Comparison of ENCODE assay signal across 26 cellular contexts in the genomic region with DNA sequence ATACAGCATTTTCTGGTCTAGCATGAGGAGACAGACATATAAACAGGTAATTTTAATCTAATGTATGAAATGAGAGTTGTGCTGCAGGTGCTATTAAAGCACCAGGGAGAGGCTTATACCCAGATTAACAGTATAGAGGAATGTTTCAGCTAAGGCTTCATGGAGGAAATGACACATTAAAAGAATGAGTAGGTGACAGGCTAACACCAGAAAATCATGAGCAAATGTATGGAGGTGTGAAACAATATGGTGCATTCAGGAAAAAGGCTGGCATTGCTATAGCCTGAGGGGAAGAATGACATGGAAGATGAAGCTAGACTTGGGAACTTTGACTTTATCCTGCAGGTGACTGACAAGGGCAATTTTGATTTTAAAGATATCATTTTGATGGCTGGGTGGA. TPM values are rescaled to one million over a fixed set of nuclear protein-coding genes. Genes with fewer than 3 reads are reported as not detected.
DNase-seq lines count a peak whose midpoint lies in the region; ATAC-seq, FAIRE-seq and TF ChIP-seq lines count a peak whose summit lies in the region.
"Had no signal": no experiment of that assay in that cellular context is flagged by ENCODE, and none has a peak within 500 bp of the region (broad histone marks: within the 10 kb centered on the region; RNA-seq: fewer than 3 reads in every experiment).

No MANE protein-coding gene starts in this region.

- peaks cover 37% of the 10 kb centered on the region for H3K4me1 Mint-ChIP-seq in activated CD4-positive, alpha-beta T cell treated with anti-CD3 and anti-CD28 coated beads, Interleukin-2, amount 10 ng/mL, durations not matched to agents 24 days and 14 days
- peaks cover 12% of the 10 kb centered on the region for H3K4me1 Mint-ChIP-seq in astrocyte (ENCODE audit: low read depth, unreplicated experiment)

- H3K9me1 ChIP-seq in IMR-90 (ENCODE audit: insufficient read depth, low read length): peaks cover 7% of the 10 kb centered on the region; the same call in 1 of the 2 replicates

- CTCF ChIA-PET in IMR-90 (lab: Yijun Ruan, JAX): interaction anchor here (0.6 kb wide), 1 partner anchor 165 kb away, joined by 3 read pairs; no protein-coding TSS in a partner anchor

- H3K4me1 ChIP-seq in IMR-90 (ENCODE audit: control insufficient read depth, insufficient read depth, low read length) (peaks cover 8% of the 10 kb centered on the region), astrocyte (ENCODE audit: insufficient read depth, low read length) (peaks cover 20% of the 10 kb centered on the region), neutrophil (ENCODE audit: control insufficient read depth in 1 of 2, insufficient read depth in 1 of 2, low read depth in 1 of 2, low read length in 1 of 2) (peaks cover 78 to 90% of the 10 kb centered on the region in 2 experiments), left lung (peaks cover 43 to 85% of the 10 kb centered on the region in 2 donors)

- no peaks in the 10 kb centered on the region for H3K27me3 ChIP-seq in IMR-90 (ENCODE audit: control insufficient read depth, insufficient read depth, low read length)
- H3K27me3 ChIP-seq in astrocyte (ENCODE audit: insufficient read depth, low read length): no peaks in the 10 kb centered on the region
- H3K27me3 ChIP-seq in neutrophil: no peaks in the 10 kb centered on the region
- no peaks in the 10 kb centered on the region for H3K27me3 ChIP-seq in left lung
- H3K27me3 ChIP-seq: stomach had no signal

- no peak for TF ChIP-seq RAD21 in IMR-90 (IDR thresholded peaks at IDR 0.05; ENCODE audit: low read length)

- DNase-seq in activated CD4-positive, alpha-beta T cell treated with anti-CD3 and anti-CD28 coated beads, Interleukin-2, amount 10 ng/mL, durations not matched to agents 24 days and 14 days: no peak
- DNase-seq in activated CD4-positive, alpha-beta T cell treated with anti-CD3 and anti-CD28 coated beads, Interleukin-2, amount 50 U/mL, for 1 hour: no peak
- DNase-seq in IMR-90: no peak
- no peak for DNase-seq in astrocyte (ENCODE audit: low read depth)
- no peak for DNase-seq in left lung
- no peak for DNase-seq in SKM-1 treated with dmso at 0.1 percent for 144 hours (lab: John Stamatoyannopoulos, UW; ENCODE audit: unreplicated experiment)
- DNase-seq: C1 segment of cervical spinal cord; central memory CD4-positive, alpha-beta T cell; DMS53; effector memory CD4-positive, alpha-beta T cell; hippocampal formation; KBM-7; kidney; NCI-H1048; NCI-H2081 treated with DMSO at 0.1 percent for 48 hours; stimulated activated CD4-positive, alpha-beta T cell treated with anti-CD3 and anti-CD28 coated beads, Interleukin-15, amount 100 ng/mL, for 24 hours; stomach had no signal

- H2AFZ ChIP-seq in IMR-90 (replicated peaks; ENCODE audit: low read length, poor library complexity) (no peak overlapping the region), astrocyte (ENCODE audit: low read depth, low read length) (no peak overlapping the region)
- H2AFZ ChIP-seq: GM23338 had no signal

- TF ChIP-seq POLR2A in IMR-90 (IDR thresholded peaks at IDR 0.05; ENCODE audit: low read depth, low read length): no peak

- H3K4ac ChIP-seq in IMR-90 (ENCODE audit: low read depth, low read length): no peak overlapping the region

- H3K27me3 Mint-ChIP-seq in activated CD4-positive, alpha-beta T cell treated with anti-CD3 and anti-CD28 coated beads, Interleukin-2, amount 10 ng/mL, durations not matched to agents 24 days and 14 days: no peaks in the 10 kb centered on the region
- no peaks in the 10 kb centered on the region for H3K27me3 Mint-ChIP-seq in astrocyte (ENCODE audit: low read depth, unreplicated experiment)

- no peak overlapping the region for H3K14ac ChIP-seq in IMR-90 (replicated peaks; ENCODE audit: low read depth, low read length)

- FAIRE-seq in astrocyte (lab: Jason Lieb, UNC): no peak
- FAIRE-seq: A204.1, kidney had no signal

- H2AK9ac ChIP-seq in IMR-90 (replicated peaks; ENCODE audit: low read depth, low read length, poor library complexity): no peak overlapping the region

- H3K56ac ChIP-seq in IMR-90 (ENCODE audit: extremely low read depth, insufficient read depth, low read length): no peak overlapping the region

- peak overlapping the region; percentile 0; the same call in 1 of the 2 replicates for H3K23ac ChIP-seq in IMR-90 (ENCODE audit: low read depth, low read length)

- no peak overlapping the region for H2BK15ac ChIP-seq in IMR-90 (ENCODE audit: low read depth, low read length)

- TF ChIP-seq CTCF in IMR-90 (conservative IDR thresholded peaks at IDR 0.05; ENCODE audit: low read depth, low read length): no peak
- no peak for TF ChIP-seq CTCF in astrocyte (IDR thresholded peaks at IDR 0.05; ENCODE audit: insufficient read depth, low read depth, low read length)
- no peak for TF ChIP-seq CTCF in neutrophil (IDR thresholded peaks at IDR 0.05)
- no peak for TF ChIP-seq CTCF in left lung (IDR thresholded peaks at IDR 0.05)

- peaks cover 34% of the 10 kb centered on the region for H4K20me1 ChIP-seq in IMR-90 (ENCODE audit: insufficient read depth, low read length)
- peaks cover 71% of the 10 kb centered on the region for H4K20me1 ChIP-seq in astrocyte (ENCODE audit: insufficient read depth, low read length)

- no peak overlapping the region for H3K18ac ChIP-seq in IMR-90 (ENCODE audit: low read depth, low read length)

- no peak overlapping the region for H3K4me3 ChIP-seq in IMR-90 (ENCODE audit: insufficient read depth, low read depth, low read length)
- no peak overlapping the region for H3K4me3 ChIP-seq in astrocyte (ENCODE audit: insufficient read depth, low read depth, low read length)
- H3K4me3 ChIP-seq in neutrophil (ENCODE audit: low read depth in 1 of 2, low read length in 1 of 2): no peak overlapping the region
- no peak overlapping the region for H3K4me3 ChIP-seq in left lung
- H3K4me3 ChIP-seq: GM23338, stomach had no signal

- no peak overlapping the region for H3K27ac ChIP-seq in IMR-90 (ENCODE audit: insufficient read depth, low read length)
- no peak overlapping the region for H3K27ac ChIP-seq in astrocyte (ENCODE audit: low read depth, low read length)
- peak overlapping the region; percentile 61 for H3K27ac ChIP-seq in neutrophil
- no peak overlapping the region for H3K27ac ChIP-seq in left lung
- H3K27ac ChIP-seq: stomach had no signal

- H3K9me3 Mint-ChIP-seq in activated CD4-positive, alpha-beta T cell treated with anti-CD3 and anti-CD28 coated beads, Interleukin-2, amount 10 ng/mL, durations not matched to agents 24 days and 14 days: no peaks in the 10 kb centered on the region
- H3K9me3 Mint-ChIP-seq in astrocyte (ENCODE audit: unreplicated experiment): no peaks in the 10 kb centered on the region
- H3K9me3 Mint-ChIP-seq: GM23338, neural crest cell had no signal

- H3K9ac ChIP-seq in IMR-90 (ENCODE audit: low read depth, low read length): no peak overlapping the region
- H3K9ac ChIP-seq in astrocyte (ENCODE audit: low read length): no peak overlapping the region

- peak overlapping the region; percentile 15 for H3K27ac Mint-ChIP-seq in activated CD4-positive, alpha-beta T cell treated with anti-CD3 and anti-CD28 coated beads, Interleukin-2, amount 10 ng/mL, durations not matched to agents 24 days and 14 days
- no peak overlapping the region for H3K27ac Mint-ChIP-seq in astrocyte (ENCODE audit: unreplicated experiment)
- H3K27ac Mint-ChIP-seq: GM23338 had no signal

- POLR2A ChIA-PET in IMR-90 (lab: Charles Lee; ENCODE audit: unreplicated experiment): no interaction called here

- in situ Hi-C loops in IMR-90 (cut with MboI; ENCODE audit: low sequenced_read_pairs): loop anchor here (10.0 kb wide), 2 partner anchors 154 to 344 kb away; a partner anchor contains a TSS

- intact Hi-C loops in activated CD4-positive, alpha-beta T cell treated with anti-CD3 and anti-CD28 coated beads, Interleukin-2, amount 10 ng/mL, durations not matched to agents 24 days and 14 days (cut with micrococcal nuclease): loop anchor here (2.0 kb wide), 1 partner anchor 532 kb away; no protein-coding TSS in a partner anchor
- intact Hi-C loops in IMR-90 (cut with micrococcal nuclease): no loop called here
- intact Hi-C loops in left lung (cut with DNase I): no loop called here

- H3K79me2 ChIP-seq in astrocyte (ENCODE audit: insufficient read depth, low read length): peaks cover 65% of the 10 kb centered on the region

- no peak overlapping the region for H4K5ac ChIP-seq in IMR-90 (ENCODE audit: low read depth, low read length)

- ATAC-seq in IMR-90 (ENCODE audit: low read depth): no peak
- no peak for ATAC-seq in left lung
- ATAC-seq in HG03196 (IDR thresholded peaks at IDR 0.05; ENCODE audit: unreplicated experiment): no peak
- ATAC-seq: GM23338 had no signal

- H3K4me2 ChIP-seq in IMR-90 (ENCODE audit: low read depth, low read length) (no peak overlapping the region), astrocyte (ENCODE audit: low read length) (peak overlapping the region; percentile 4)
- H3K4me2 ChIP-seq: GM23338 had no signal

- dilution Hi-C loops in IMR-90 (cut with HindIII; ENCODE audit: low sequenced_read_pairs, unreplicated experiment): no loop called here

- H3K36me3 Mint-ChIP-seq in activated CD4-positive, alpha-beta T cell treated with anti-CD3 and anti-CD28 coated beads, Interleukin-2, amount 10 ng/mL, durations not matched to agents 24 days and 14 days (ENCODE audit: low read depth): peaks cover 51% of the 10 kb centered on the region
- H3K36me3 Mint-ChIP-seq in astrocyte (ENCODE audit: low read depth, unreplicated experiment): peaks cover 3% of the 10 kb centered on the region

- no peak overlapping the region for H2AK5ac ChIP-seq in IMR-90 (ENCODE audit: low read depth, low read length)

- H3K36me3 ChIP-seq in IMR-90 (ENCODE audit: control insufficient read depth, insufficient read depth, low read length): peaks cover 26% of the 10 kb centered on the region
- H3K36me3 ChIP-seq in astrocyte (ENCODE audit: insufficient read depth, low read length): peaks cover 64% of the 10 kb centered on the region
- peaks cover 90% of the 10 kb centered on the region for H3K36me3 ChIP-seq in neutrophil
- H3K36me3 ChIP-seq in left lung: peaks cover 0 to 90% of the 10 kb centered on the region in 2 donors

- peaks cover 17 to 44% of the 10 kb centered on the region in 2 experiments for H3K79me1 ChIP-seq in IMR-90 (ENCODE audit: low read depth in 1 of 2, low read length in 2 of 2)

- H2BK5ac ChIP-seq in IMR-90 (ENCODE audit: low read depth, low read length, poor library complexity, severe bottlenecking): no peak overlapping the region

- H3K9me3 ChIP-seq in IMR-90 (ENCODE audit: control insufficient read depth, insufficient read depth, low read length): no peaks in the 10 kb centered on the region
- H3K9me3 ChIP-seq in astrocyte (ENCODE audit: insufficient read depth, low read depth, low read length): no peaks in the 10 kb centered on the region
- H3K9me3 ChIP-seq in neutrophil: no peaks in the 10 kb centered on the region
- H3K9me3 ChIP-seq in left lung: no peaks in the 10 kb centered on the region
- H3K9me3 ChIP-seq: stomach had no signal

- no peak overlapping the region for H2BK20ac ChIP-seq in IMR-90 (ENCODE audit: low read depth, low read length)

- BruUV-seq in IMR-90 (replicated peaks; lab: Mats Ljungman, UMichigan): no TSS peak

- no peak overlapping the region for H2BK120ac ChIP-seq in IMR-90 (ENCODE audit: low read depth, low read length)

- peak overlapping the region; percentile 7 for H3K4me3 Mint-ChIP-seq in activated CD4-positive, alpha-beta T cell treated with anti-CD3 and anti-CD28 coated beads, Interleukin-2, amount 10 ng/mL, durations not matched to agents 24 days and 14 days
- no peak overlapping the region for H3K4me3 Mint-ChIP-seq in astrocyte (ENCODE audit: unreplicated experiment)
- H3K4me3 Mint-ChIP-seq: GM23338, neural crest cell had no signal

- H4K91ac ChIP-seq in IMR-90 (ENCODE audit: insufficient read depth, low read depth, low read length): no peak overlapping the region

- H4K8ac ChIP-seq in IMR-90 (ENCODE audit: low read depth in 2 of 2, low read length in 2 of 2): no peak overlapping the region

RNA-seq across cellular contexts. Expression of a gene that starts 7.0 kb away (rescaled TPM):
- 144 and 149 TPM in 2 replicates for total RNA-seq in activated CD4-positive, alpha-beta T cell treated with anti-CD3 and anti-CD28 coated beads, Interleukin-2, amount 10 ng/mL, durations not matched to agents 24 days and 14 days
- total RNA-seq in IMR-90 (2012; rRNA removed) (212 and 361 TPM in 2 replicates), astrocyte (171 and 180 TPM in 2 replicates), left lung (100 to 1,000 TPM; 171 to 208 TPM)
- 91.0 and 132 TPM in 2 replicates for polyA plus RNA-seq in IMR-90 (2012; rRNA removed)
- polyA plus RNA-seq in IMR-90 (2012; cell fraction: cytosol; rRNA removed): 38.8 and 57.1 TPM in 2 replicates
- polyA plus RNA-seq in IMR-90 (2012; cell fraction: nucleus; rRNA removed; ENCODE audit: low replicate concordance): 9.7 and 50.2 TPM in 2 replicates

RNA-seq across cellular contexts. Expression of a gene that starts 24.6 kb away (rescaled TPM):
- total RNA-seq in activated CD4-positive, alpha-beta T cell treated with anti-CD3 and anti-CD28 coated beads, Interleukin-2, amount 10 ng/mL, durations not matched to agents 24 days and 14 days: not detected in 2 replicates
- total RNA-seq in IMR-90 (2012; rRNA removed) (not detected in 2 replicates), astrocyte (not detected in 2 replicates), left lung (under 1 TPM; 0.26 to 0.89 TPM)
- polyA plus RNA-seq in IMR-90 (2012; rRNA removed): not detected in 2 replicates
- not detected in 2 replicates for polyA plus RNA-seq in IMR-90 (2012; cell fraction: cytosol; rRNA removed)
- polyA plus RNA-seq in IMR-90 (2012; cell fraction: nucleus; rRNA removed; ENCODE audit: low replicate concordance): not detected in 2 replicates
- total RNA-seq: activated CD8-positive, alpha-beta memory T cell treated with anti-CD3 and anti-CD28 coated beads for 36 hours; GM23338; kidney; mesenteric fat pad; neural crest cell; renal cortical epithelial cell; stomach; urinary bladder had no signal
- polyA plus RNA-seq: stomach, urinary bladder had no signal

RNA-seq across cellular contexts. Expression of a gene that starts 38.3 kb away (rescaled TPM):
- 5.3 and 6.2 TPM in 2 replicates for total RNA-seq in activated CD4-positive, alpha-beta T cell treated with anti-CD3 and anti-CD28 coated beads, Interleukin-2, amount 10 ng/mL, durations not matched to agents 24 days and 14 days
- 2.8 and 3.2 TPM in 2 replicates for total RNA-seq in IMR-90 (2012; rRNA removed)
- 2.6 and 4.2 TPM in 2 replicates for polyA plus RNA-seq in IMR-90 (2012; rRNA removed)
- polyA plus RNA-seq in IMR-90 (2012; cell fraction: cytosol; rRNA removed): 0.45 and 1.8 TPM in 2 replicates
- 0.52 and 0.64 TPM in 2 replicates for polyA plus RNA-seq in IMR-90 (2012; cell fraction: nucleus; rRNA removed; ENCODE audit: low replicate concordance)
- 4.3 and 4.9 TPM in 2 replicates for total RNA-seq in astrocyte
- 100 to 1,000 TPM in 1 of 2 donors, 10 to 100 TPM in 1; 70.9 to 139 TPM for total RNA-seq in left lung
- total RNA-seq: GM23338, neural crest cell had no signal
- polyA plus RNA-seq: GM23338 had no signal

Comparison
In these comparisons a context has a peak if more than half of its experiments do, and no peak if none do; other contexts are left out.
1. RNA of a gene that starts 38.3 kb away (total RNA-seq): 70.9 to 139 TPM in left lung; 5.3 to 6.2 TPM in activated CD4-positive, alpha-beta T cell treated with anti-CD3 and anti-CD28 coated beads, Interleukin-2, amount 10 ng/mL, durations not matched to agents 24 days and 14 days, 4.3 to 4.9 TPM in astrocyte and 2.8 to 3.2 TPM in IMR-90; every median in the first group is over 10 times any median in the second.